ENCODE assay signal across 23 cellular contexts in the genomic region with DNA sequence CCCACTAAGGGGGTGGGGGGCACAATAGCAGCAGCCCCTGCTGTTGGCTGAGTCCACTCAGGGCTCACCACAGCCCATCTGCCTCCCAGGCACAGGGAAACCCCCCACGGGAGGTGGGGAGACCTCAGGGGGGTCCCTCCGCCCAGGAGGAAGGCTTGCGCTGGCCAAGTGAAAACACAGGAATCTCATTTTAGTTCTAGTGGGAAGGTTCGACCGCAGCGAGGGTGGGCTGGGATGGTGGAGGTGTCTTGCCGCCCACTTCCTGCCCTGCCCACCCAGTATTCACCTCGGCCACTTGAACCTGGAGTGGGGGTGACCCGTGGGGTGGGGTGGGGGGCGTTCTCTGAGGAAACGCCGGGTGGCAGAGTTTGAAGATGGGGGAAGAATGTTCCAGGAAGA. TPM values are rescaled to one million over a fixed set of nuclear protein-coding genes. Genes with fewer than 3 reads are reported as not detected.
DNase-seq lines count a peak whose midpoint lies in the region; ATAC-seq and TF ChIP-seq lines count a peak whose summit lies in the region.
"Had no signal": no experiment of that assay in that cellular context is flagged by ENCODE, and none has a peak within 500 bp of the region (broad histone marks: within the 10 kb centered on the region; RNA-seq: fewer than 3 reads in every experiment).

No MANE protein-coding gene starts in this region.

- WGBS in upper lobe of left lung, 2 donors, result 37 to 53% methylated on average over 9 to 12 of the region's 12 CpGs

- DNase-seq in activated CD8-positive, alpha-beta memory T cell treated with anti-CD3 and anti-CD28 coated beads, Interleukin-2, amount 50 U/mL, for 48 hours, result peak; percentile 42
- no peak for DNase-seq in activated CD8-positive, alpha-beta memory T cell treated with anti-CD3 and anti-CD28 coated beads, Interleukin-2, amount 10 ng/mL, durations not matched to agents 7 days and 5 days
- DNase-seq in chondrocyte (ENCODE audit: low spot score) (peak; percentile 46), lower lobe of right lung (no peak), upper lobe of left lung (no peak)
- DNase-seq in activated naive CD4-positive, alpha-beta T cell treated with anti-CD3 and anti-CD28 coated beads, Interleukin-2, amount 50 U/mL, for 72 hours (ENCODE audit: low spot score in 2 of 2), result no peak
- DNase-seq: AML-193, DMS 273 treated with DMSO at 0.1 percent for 48 hours, GDM1, GOT3, IMR-90, NCI-H1048, NCI-H1436, NCI-H345, NCI-H526, SIG-M5 had no signal

- TF ChIP-seq POLR2A in upper lobe of left lung (IDR thresholded peaks at IDR 0.05), result no peak

- peaks cover under 1% of the 10 kb centered on the region for H3K36me3 Mint-ChIP-seq in activated CD8-positive, alpha-beta memory T cell treated with anti-CD3 and anti-CD28 coated beads, Interleukin-2, amount 10 ng/mL, durations not matched to agents 7 days and 5 days
- no peaks in the 10 kb centered on the region for H3K36me3 Mint-ChIP-seq in chondrocyte (ENCODE audit: low read depth)
- H3K36me3 Mint-ChIP-seq in activated naive CD4-positive, alpha-beta T cell treated with anti-CD3 and anti-CD28 coated beads, Interleukin-2, amount 50 U/mL, for 72 hours, result no peaks in the 10 kb centered on the region
- H3K36me3 Mint-ChIP-seq: CD14-positive monocyte had no signal

- no peak for TF ChIP-seq EP300 in upper lobe of left lung (IDR thresholded peaks at IDR 0.05)

- H3K27ac ChIP-seq in lower lobe of right lung (peak overlapping the region; percentile 53), upper lobe of left lung (peak overlapping the region; percentile 27 to 73 (median 34))
- H3K27ac ChIP-seq: 22Rv1, HL-60, PC-9, RWPE1 had no signal

- peak overlapping the region; percentile 39 for H3K4me3 ChIP-seq in lower lobe of right lung
- H3K4me3 ChIP-seq in upper lobe of left lung, result peak overlapping the region in 3 of 4 donors; percentile 1 to 44 (median 34)
- H3K4me3 ChIP-seq: PC-9 had no signal

- no peak for ATAC-seq in activated CD8-positive, alpha-beta memory T cell treated with anti-CD3 and anti-CD28 coated beads, Interleukin-2, amount 10 ng/mL, durations not matched to agents 7 days and 5 days
- ATAC-seq in lower lobe of right lung, result no peak
- ATAC-seq in upper lobe of left lung (ENCODE audit: low FRiP score in 2 of 2), result no peak
- ATAC-seq in activated naive CD4-positive, alpha-beta T cell treated with anti-CD3 and anti-CD28 coated beads, Interleukin-2, amount 50 U/mL, for 72 hours, result no peak
- no peak for ATAC-seq in HG02571 (IDR thresholded peaks at IDR 0.05; ENCODE audit: unreplicated experiment)
- ATAC-seq in HG02642 (IDR thresholded peaks at IDR 0.05; ENCODE audit: poor library complexity, unreplicated experiment), result no peak

- H3K4me3 Mint-ChIP-seq in activated CD8-positive, alpha-beta memory T cell treated with anti-CD3 and anti-CD28 coated beads, Interleukin-2, amount 10 ng/mL, durations not matched to agents 7 days and 5 days, result no peak overlapping the region
- H3K4me3 Mint-ChIP-seq in chondrocyte (ENCODE audit: unreplicated experiment), result no peak overlapping the region
- H3K4me3 Mint-ChIP-seq: CD14-positive monocyte had no signal

- no peak for TF ChIP-seq CTCF in chondrocyte (IDR thresholded peaks at IDR 0.05)
- TF ChIP-seq CTCF in lower lobe of right lung (IDR thresholded peaks at IDR 0.05), result no peak
- no peak for TF ChIP-seq CTCF in upper lobe of left lung (IDR thresholded peaks at IDR 0.05)

- CTCF ChIA-PET in activated CD8-positive, alpha-beta memory T cell treated with anti-CD3 and anti-CD28 coated beads, Interleukin-2, amount 10 ng/mL, durations not matched to agents 7 days and 5 days (lab: Charles Lee), result no interaction called here

- H3K9me3 Mint-ChIP-seq in activated CD8-positive, alpha-beta memory T cell treated with anti-CD3 and anti-CD28 coated beads, Interleukin-2, amount 10 ng/mL, durations not matched to agents 7 days and 5 days (ENCODE audit: low read depth), result no peaks in the 10 kb centered on the region
- peaks cover under 1% of the 10 kb centered on the region for H3K9me3 Mint-ChIP-seq in chondrocyte (ENCODE audit: low read depth)
- H3K9me3 Mint-ChIP-seq in activated naive CD4-positive, alpha-beta T cell treated with anti-CD3 and anti-CD28 coated beads, Interleukin-2, amount 50 U/mL, for 72 hours, result no peaks in the 10 kb centered on the region

- H3K27me3 ChIP-seq in lower lobe of right lung (ENCODE audit: low read depth) (peaks cover 3% of the 10 kb centered on the region), upper lobe of left lung (no peaks in the 10 kb centered on the region)

- H3K4me1 ChIP-seq in lower lobe of right lung, result peaks cover 29% of the 10 kb centered on the region
- H3K4me1 ChIP-seq in upper lobe of left lung, result peaks cover 35 to 72% (median 57%) of the 10 kb centered on the region in 4 donors

- H3K4me1 Mint-ChIP-seq in activated CD8-positive, alpha-beta memory T cell treated with anti-CD3 and anti-CD28 coated beads, Interleukin-2, amount 10 ng/mL, durations not matched to agents 7 days and 5 days, result peaks cover 7% of the 10 kb centered on the region
- H3K4me1 Mint-ChIP-seq in chondrocyte (ENCODE audit: low read depth), result peaks cover 18% of the 10 kb centered on the region
- H3K4me1 Mint-ChIP-seq: CD14-positive monocyte had no signal

- intact Hi-C loops in lower lobe of right lung (cut with DNase I), result no loop called here

- no peak overlapping the region for H3K27ac Mint-ChIP-seq in activated CD8-positive, alpha-beta memory T cell treated with anti-CD3 and anti-CD28 coated beads, Interleukin-2, amount 10 ng/mL, durations not matched to agents 7 days and 5 days
- H3K27ac Mint-ChIP-seq in chondrocyte (ENCODE audit: unreplicated experiment), result no peak overlapping the region
- no peak overlapping the region for H3K27ac Mint-ChIP-seq in activated naive CD4-positive, alpha-beta T cell treated with anti-CD3 and anti-CD28 coated beads, Interleukin-2, amount 50 U/mL, for 72 hours
- H3K27ac Mint-ChIP-seq: CD14-positive monocyte had no signal

- peaks cover 31% of the 10 kb centered on the region for H3K27me3 Mint-ChIP-seq in activated CD8-positive, alpha-beta memory T cell treated with anti-CD3 and anti-CD28 coated beads, Interleukin-2, amount 10 ng/mL, durations not matched to agents 7 days and 5 days
- H3K27me3 Mint-ChIP-seq in chondrocyte (ENCODE audit: low read depth), result no peaks in the 10 kb centered on the region

- peaks cover 1% of the 10 kb centered on the region for H3K9me3 ChIP-seq in lower lobe of right lung
- no peaks in the 10 kb centered on the region for H3K9me3 ChIP-seq in upper lobe of left lung

- H3K36me3 ChIP-seq in lower lobe of right lung, result no peaks in the 10 kb centered on the region
- H3K36me3 ChIP-seq in upper lobe of left lung, result no peaks in the 10 kb centered on the region

RNA-seq across cellular contexts. Expression of gene BOK, which starts 6.9 kb away (rescaled TPM):
- not detected for total RNA-seq in activated CD8-positive, alpha-beta memory T cell treated with anti-CD3 and anti-CD28 coated beads, Interleukin-2, amount 10 ng/mL, durations not matched to agents 7 days and 5 days
- total RNA-seq in chondrocyte, result 28.5 to 46.8 TPM (median 44.6 TPM) in 3 replicates
- total RNA-seq in lower lobe of right lung, result 44.2 TPM
- total RNA-seq in upper lobe of left lung, result 100 to 1,000 TPM in 1 of 6 donors, 10 to 100 TPM in 5; 42.9 to 143 (median 61.3) TPM
- total RNA-seq in activated naive CD4-positive, alpha-beta T cell treated with anti-CD3 and anti-CD28 coated beads, Interleukin-2, amount 50 U/mL, for 72 hours, result under 1 TPM in 1 of 2 donors, not detected in 1; 0.35 TPM

RNA-seq across cellular contexts. Expression of gene STK25, which starts 43.2 kb away (rescaled TPM):
- total RNA-seq in activated CD8-positive, alpha-beta memory T cell treated with anti-CD3 and anti-CD28 coated beads, Interleukin-2, amount 10 ng/mL, durations not matched to agents 7 days and 5 days, result 100 to 1,000 TPM; 108 to 130 TPM
- 158 to 174 TPM (median 169 TPM) in 3 replicates for total RNA-seq in chondrocyte
- 125 TPM for total RNA-seq in lower lobe of right lung
- 100 to 1,000 TPM in 5 of 6 donors, 10 to 100 TPM in 1; 97.3 to 351 (median 134) TPM for total RNA-seq in upper lobe of left lung
- total RNA-seq in activated naive CD4-positive, alpha-beta T cell treated with anti-CD3 and anti-CD28 coated beads, Interleukin-2, amount 50 U/mL, for 72 hours, result 10 to 100 TPM; 35.3 to 95.5 TPM

Comparison
In these comparisons a context has a peak if more than half of its experiments do, and no peak if none do; other contexts are left out.
1. DNase-seq: peak in activated CD8-positive, alpha-beta memory T cell treated with anti-CD3 and anti-CD28 coated beads, Interleukin-2, amount 50 U/mL, for 48 hours (single experiment) and chondrocyte (single experiment); none in activated CD8-positive, alpha-beta memory T cell treated with anti-CD3 and anti-CD28 coated beads, Interleukin-2, amount 10 ng/mL, durations not matched to agents 7 days and 5 days (single experiment), lower lobe of right lung (single experiment), upper lobe of left lung (0 of 2) and activated naive CD4-positive, alpha-beta T cell treated with anti-CD3 and anti-CD28 coated beads, Interleukin-2, amount 50 U/mL, for 72 hours (0 of 2).
2. RNA of gene BOK, which starts 6.9 kb away (total RNA-seq): 42.9 to 143 TPM in upper lobe of left lung, 28.5 to 46.8 TPM in chondrocyte and 44.2 TPM in lower lobe of right lung (single experiment); 0.35 TPM in activated naive CD4-positive, alpha-beta T cell treated with anti-CD3 and anti-CD28 coated beads, Interleukin-2, amount 50 U/mL, for 72 hours and not detected in activated CD8-positive, alpha-beta memory T cell treated with anti-CD3 and anti-CD28 coated beads, Interleukin-2, amount 10 ng/mL, durations not matched to agents 7 days and 5 days; every median in the first group is over 10 times any median in the second.